1 cellular context compared by ENCODE assay signal in genomic region chr14:69711065-69711464, GRCh38.
TF ChIP-seq lines count a peak whose summit lies in the region.

No MANE protein-coding gene starts in this region.

TF ChIP-seq in GM23338, 12 proteins besides CTCF, POLR2A, EP300 and RAD21 (continued from another document):
- TF ChIP-seq ZNF114 (CRISPR knock-in tag; IDR thresholded peaks at IDR 0.05) (no peak), EZH2 (IDR thresholded peaks at IDR 0.05; ENCODE audit: low read depth, unreplicated experiment) (no peak), ETS1 (IDR thresholded peaks at IDR 0.05) (no peak), STAT1 (IDR thresholded peaks at IDR 0.05; ENCODE audit: unreplicated experiment) (no peak)
TF ChIP-seq in GM23338: peak in this region for 0.
